Comparison of ENCODE assay signal across 9 cellular contexts in genomic region chr4:182975806-182976205, GRCh38. TPM values are rescaled to one million over a fixed set of nuclear protein-coding genes. Genes with fewer than 3 reads are reported as not detected.
DNase-seq lines count a peak whose midpoint lies in the region; ATAC-seq, FAIRE-seq and TF ChIP-seq lines count a peak whose summit lies in the region.
"Had no signal": no experiment of that assay in that cellular context is flagged by ENCODE, and none has a peak within 500 bp of the region (broad histone marks: within the 10 kb centered on the region; RNA-seq: fewer than 3 reads in every experiment).

No MANE protein-coding gene starts in this region.

- no peaks in the 10 kb centered on the region for H3K27me3 ChIP-seq in GM23248 (replicated peaks; ENCODE audit: insufficient read depth)

- peak overlapping the region; percentile 25; the same call in 1 of the 2 replicates for H2AFZ ChIP-seq in GM23248

- H4K20me1 ChIP-seq in GM23248 (ENCODE audit: insufficient read depth), result no peaks in the 10 kb centered on the region

- no peaks in the 10 kb centered on the region for H3K9me2 ChIP-seq in GM23248 (ENCODE audit: insufficient read depth)

- ATAC-seq in esophagus mucosa, result peak; percentile 83

- H3K36me3 ChIP-seq in GM23248 (ENCODE audit: low read depth) (no peaks in the 10 kb centered on the region), kidney (ENCODE audit: control insufficient read depth in 1 of 2, insufficient read depth in 2 of 2, low read length in 2 of 2) (no peaks in the 10 kb centered on the region)

- FAIRE-seq in D721Med (lab: Jason Lieb, UNC) (no peak), kidney (lab: Jason Lieb, UNC) (no peak)

- in situ Hi-C loops in GM13977 (cut with MboI; ENCODE audit: low pct_unique_long_range_greater_than_20kb, low sequenced_read_pairs, unreplicated experiment), result no loop called here
- in situ Hi-C loops in GM23248 (cut with MboI), result no loop called here

- intact Hi-C loops in head of caudate nucleus (cut with DNase I), result no loop called here
- intact Hi-C loops in kidney (cut with DNase I), result no loop called here

- DNase-seq in GM13977 (ENCODE audit: low spot score) (peak; percentile 35), GM23248 (peak; percentile 92), LoVo (ENCODE audit: low spot score) (peak; percentile 43), D721Med (ENCODE audit: insufficient read length, low spot score) (no peak), head of caudate nucleus (no peak), kidney (no peak), HuH-7 (ENCODE audit: low spot score) (no peak)
- DNase-seq: naive B cell had no signal

- peak overlapping the region; percentile 72 for H3K4me2 ChIP-seq in GM23248 (ENCODE audit: unreplicated experiment)

- H3K9me3 ChIP-seq in GM23248 (ENCODE audit: low read depth) (no peaks in the 10 kb centered on the region), kidney (ENCODE audit: control insufficient read depth in 1 of 2, low read length in 2 of 2) (no peaks in the 10 kb centered on the region)

- peak overlapping the region; percentile 58 for H3K27ac ChIP-seq in GM23248
- no peak overlapping the region for H3K27ac ChIP-seq in kidney (ENCODE audit: low read depth in 2 of 2, low read length in 2 of 2)

- H3K4me1 ChIP-seq in GM23248 (ENCODE audit: insufficient read depth) (peaks cover 31% of the 10 kb centered on the region), kidney (ENCODE audit: control insufficient read depth in 1 of 2, insufficient read depth in 1 of 2, low read depth in 1 of 2, low read length in 2 of 2) (no peaks in the 10 kb centered on the region)

- H3K4me3 ChIP-seq in GM23248 (peak overlapping the region; percentile 32), kidney (ENCODE audit: low read length in 2 of 2) (no peak overlapping the region)

- no peaks in the 10 kb centered on the region for H3K79me2 ChIP-seq in GM23248 (ENCODE audit: insufficient read depth)

- H3K9ac ChIP-seq in GM23248 (peak overlapping the region; percentile 50), kidney (ENCODE audit: low read length in 2 of 2) (no peak overlapping the region)

- H3F3A ChIP-seq in GM23248 (ENCODE audit: insufficient read depth), result peaks cover 22% of the 10 kb centered on the region

- TF ChIP-seq CTCF in GM13977 (IDR thresholded peaks at IDR 0.05; ENCODE audit: extremely low read depth, insufficient read depth, missing control alignments) (no peak), D721Med (IDR thresholded peaks at IDR 0.05; ENCODE audit: insufficient read depth, missing control alignments) (no peak), kidney (IDR thresholded peaks at IDR 0.05; ENCODE audit: borderline replicate concordance, extremely low read depth, insufficient read depth) (no peak)

- WGBS in GM23248 (ENCODE audit: low coverage in 1 of 2, low lambda C conversion rate in 2 of 2, missing lambda C conversion rate in 2 of 2), 2 experiments, result 1% methylated on average over 3 of the region's 3 CpGs

RNA-seq across cellular contexts. Expression of gene DCTD, which starts 58.6 kb away (rescaled TPM):
- 133 and 145 TPM in 2 replicates for total RNA-seq in GM23248 (2014; rRNA removed; shearing (Covaris generic))
- polyA plus RNA-seq in GM23248 (2016; fragmentation: Nextera tagmentation; extraction: Ambion mirVana) (169 and 170 TPM in 2 replicates), kidney (ENCODE audit: insufficient read depth, low read depth, low replicate concordance) (54.9 TPM)
- total RNA-seq in esophagus mucosa (72.1 TPM), kidney (99.6 TPM)

Comparison
In these comparisons a context has a peak if more than half of its experiments do, and no peak if none do; other contexts are left out.
1. DNase-seq: peak in GM13977 (single experiment), GM23248 (single experiment) and LoVo (single experiment); none in D721Med (single experiment), head of caudate nucleus (0 of 42), kidney (single experiment) and HuH-7 (single experiment).